ENCODE assay signal across 8 cellular contexts in genomic region chr6:27668442-27669275, GRCh38.
DNase-seq lines count a peak whose midpoint lies in the region; ATAC-seq and TF ChIP-seq lines count a peak whose summit lies in the region.

No MANE protein-coding gene starts in this region.

- H3K9me2 ChIP-seq in OCI-LY1 (ENCODE audit: low read depth, low read length) = no peaks in the 10 kb centered on the region

- H3K27ac Mint-ChIP-seq in CD4-positive, alpha-beta T cell = peak overlapping the region; percentile 62
- H3K27ac Mint-ChIP-seq in HFFc6 = peak overlapping the region; percentile 48
- peak overlapping the region; percentile 33 for H3K27ac Mint-ChIP-seq in activated naive CD8-positive, alpha-beta T cell treated with anti-CD3 and anti-CD28 coated beads, Interleukin-2, amount 10 ng/mL, durations not matched to agents 7 days and 5 days
- H3K27ac Mint-ChIP-seq in stimulated activated naive CD8-positive, alpha-beta T cell treated with anti-CD3 and anti-CD28 coated beads, Interleukin-15, Interleukin-2, amounts not matched to agents 100 ng/mL and 50 ng/mL, for 24 hours = peak overlapping the region; percentile 79

- peaks cover 90% of the 10 kb centered on the region for H3K27me3 ChIP-seq in CD4-positive, alpha-beta T cell (ENCODE audit: control insufficient read depth, insufficient read depth, low read length)
- no peaks in the 10 kb centered on the region for H3K27me3 ChIP-seq in OCI-LY1 (ENCODE audit: insufficient read depth, low read length)

- H3K36me3 Mint-ChIP-seq in CD4-positive, alpha-beta T cell (ENCODE audit: low read depth) = no peaks in the 10 kb centered on the region
- H3K36me3 Mint-ChIP-seq in HFFc6 (ENCODE audit: low read depth) = no peaks in the 10 kb centered on the region
- H3K36me3 Mint-ChIP-seq in activated naive CD8-positive, alpha-beta T cell treated with anti-CD3 and anti-CD28 coated beads, Interleukin-2, amount 10 ng/mL, durations not matched to agents 7 days and 5 days = peaks cover 1% of the 10 kb centered on the region
- H3K36me3 Mint-ChIP-seq in stimulated activated naive CD8-positive, alpha-beta T cell treated with anti-CD3 and anti-CD28 coated beads, Interleukin-15, Interleukin-2, amounts not matched to agents 100 ng/mL and 50 ng/mL, for 24 hours (ENCODE audit: low read depth) = peaks cover 4% of the 10 kb centered on the region

- H3K27me3 Mint-ChIP-seq in CD4-positive, alpha-beta T cell = peaks cover 93% of the 10 kb centered on the region
- H3K27me3 Mint-ChIP-seq in HFFc6 (ENCODE audit: insufficient read depth) = peaks cover 3% of the 10 kb centered on the region
- H3K27me3 Mint-ChIP-seq in activated naive CD8-positive, alpha-beta T cell treated with anti-CD3 and anti-CD28 coated beads, Interleukin-2, amount 10 ng/mL, durations not matched to agents 7 days and 5 days = peaks cover 67% of the 10 kb centered on the region
- H3K27me3 Mint-ChIP-seq in stimulated activated naive CD8-positive, alpha-beta T cell treated with anti-CD3 and anti-CD28 coated beads, Interleukin-15, Interleukin-2, amounts not matched to agents 100 ng/mL and 50 ng/mL, for 24 hours = peaks cover 85% of the 10 kb centered on the region

- H3K36me3 ChIP-seq in OCI-LY1 (ENCODE audit: insufficient read depth, low read length) = no peaks in the 10 kb centered on the region

- intact Hi-C loops in CD4-positive, alpha-beta T cell (cut with DNase I, micrococcal nuclease) = loop anchor here (1.0 to 2.0 kb wide), 3 partner anchors 11 to 374 kb away; no protein-coding TSS in a partner anchor

- H3K79me2 ChIP-seq in OCI-LY1 (ENCODE audit: insufficient read depth, low read length) = no peaks in the 10 kb centered on the region

- H3K4me3 Mint-ChIP-seq in CD4-positive, alpha-beta T cell = peak overlapping the region; percentile 49
- H3K4me3 Mint-ChIP-seq in HFFc6 = peak overlapping the region; percentile 88
- peak overlapping the region; percentile 64 for H3K4me3 Mint-ChIP-seq in activated naive CD8-positive, alpha-beta T cell treated with anti-CD3 and anti-CD28 coated beads, Interleukin-2, amount 10 ng/mL, durations not matched to agents 7 days and 5 days
- peak overlapping the region; percentile 79 for H3K4me3 Mint-ChIP-seq in stimulated activated naive CD8-positive, alpha-beta T cell treated with anti-CD3 and anti-CD28 coated beads, Interleukin-15, Interleukin-2, amounts not matched to agents 100 ng/mL and 50 ng/mL, for 24 hours

- H3K9me3 Mint-ChIP-seq in CD4-positive, alpha-beta T cell = peaks cover 14% of the 10 kb centered on the region
- H3K9me3 Mint-ChIP-seq in HFFc6 = no peaks in the 10 kb centered on the region
- H3K9me3 Mint-ChIP-seq in activated naive CD8-positive, alpha-beta T cell treated with anti-CD3 and anti-CD28 coated beads, Interleukin-2, amount 10 ng/mL, durations not matched to agents 7 days and 5 days = peaks cover 2% of the 10 kb centered on the region
- peaks cover 5% of the 10 kb centered on the region for H3K9me3 Mint-ChIP-seq in stimulated activated naive CD8-positive, alpha-beta T cell treated with anti-CD3 and anti-CD28 coated beads, Interleukin-15, Interleukin-2, amounts not matched to agents 100 ng/mL and 50 ng/mL, for 24 hours

- H3F3A ChIP-seq in OCI-LY1 (ENCODE audit: insufficient read depth, low read length) = no peaks in the 10 kb centered on the region

- CTCF ChIA-PET in CD4-positive, alpha-beta T cell (lab: Charles Lee) = no interaction called here

- H3K4me3 ChIP-seq in OCI-LY1 (ENCODE audit: low read depth, low read length, poor library complexity, severe bottlenecking) = peak overlapping the region; percentile 64

- H3K9ac ChIP-seq in OCI-LY1 (ENCODE audit: low read length) = peak overlapping the region; percentile 57

- peaks cover 32% of the 10 kb centered on the region for H3K9me3 ChIP-seq in CD4-positive, alpha-beta T cell (ENCODE audit: control insufficient read depth, low read length)
- no peaks in the 10 kb centered on the region for H3K9me3 ChIP-seq in OCI-LY1 (ENCODE audit: low read length)

- no peaks in the 10 kb centered on the region for H4K20me1 ChIP-seq in OCI-LY1 (ENCODE audit: insufficient read depth, low read length)

- no peak for TF ChIP-seq CTCF in CD4-positive, alpha-beta T cell (IDR thresholded peaks at IDR 0.05)
- TF ChIP-seq CTCF in HFFc6 (IDR thresholded peaks at IDR 0.05) (no peak), OCI-LY1 (IDR thresholded peaks at IDR 0.05; ENCODE audit: low read length) (no peak)

- POLR2A ChIA-PET in CD4-positive, alpha-beta T cell (lab: Charles Lee) = interaction anchor here (0.6 kb wide), 1 partner anchor 913 kb away, joined by 3 read pairs; no protein-coding TSS in a partner anchor
- POLR2A ChIA-PET in activated naive CD8-positive, alpha-beta T cell treated with anti-CD3 and anti-CD28 coated beads, Interleukin-2, amount 10 ng/mL, durations not matched to agents 7 days and 5 days (lab: Charles Lee) = interaction anchor here (0.5 to 0.9 kb wide), 2 partner anchors 225 to 296 kb away, joined by 3 to 5 read pairs; no protein-coding TSS in a partner anchor

- peaks cover 40% of the 10 kb centered on the region for H3K4me1 ChIP-seq in OCI-LY1 (ENCODE audit: insufficient read depth, low read length, severe bottlenecking)

- H2AFZ ChIP-seq in OCI-LY1 (ENCODE audit: low read length) = no peak overlapping the region

- DNase-seq in CD4-positive, alpha-beta T cell = peak in 1 of 10 experiments; percentile 22
- DNase-seq in HFFc6 (peak; percentile 81), kidney glomerular epithelial cell (lab: John Stamatoyannopoulos, UW) (peak; percentile 65)
- DNase-seq in activated naive CD8-positive, alpha-beta T cell treated with anti-CD3 and anti-CD28 coated beads, Interleukin-2, amount 10 ng/mL, durations not matched to agents 7 days and 5 days = peak; percentile 71

- peak; percentile 39 for ATAC-seq in CD4-positive, alpha-beta T cell (ENCODE audit: poor library complexity)
- ATAC-seq in activated naive CD8-positive, alpha-beta T cell treated with anti-CD3 and anti-CD28 coated beads, Interleukin-2, amount 10 ng/mL, durations not matched to agents 7 days and 5 days (ENCODE audit: low read depth) = no peak
- ATAC-seq in GM21367 (IDR thresholded peaks at IDR 0.05; ENCODE audit: unreplicated experiment) = no peak
- ATAC-seq in GM18870 (IDR thresholded peaks at IDR 0.05; ENCODE audit: unreplicated experiment) = no peak

- peak overlapping the region; percentile 82 for H3K4me2 ChIP-seq in OCI-LY1 (ENCODE audit: low read length)

- H3K4me1 Mint-ChIP-seq in CD4-positive, alpha-beta T cell (ENCODE audit: low read depth) = peaks cover 42% of the 10 kb centered on the region
- peaks cover 60% of the 10 kb centered on the region for H3K4me1 Mint-ChIP-seq in HFFc6 (ENCODE audit: low read depth)
- H3K4me1 Mint-ChIP-seq in activated naive CD8-positive, alpha-beta T cell treated with anti-CD3 and anti-CD28 coated beads, Interleukin-2, amount 10 ng/mL, durations not matched to agents 7 days and 5 days = peaks cover 49% of the 10 kb centered on the region
- H3K4me1 Mint-ChIP-seq in stimulated activated naive CD8-positive, alpha-beta T cell treated with anti-CD3 and anti-CD28 coated beads, Interleukin-15, Interleukin-2, amounts not matched to agents 100 ng/mL and 50 ng/mL, for 24 hours (ENCODE audit: low read depth) = peaks cover 48% of the 10 kb centered on the region

- H3K27ac ChIP-seq in CD4-positive, alpha-beta T cell (ENCODE audit: low read depth, low read length) = no peak overlapping the region
- H3K27ac ChIP-seq in OCI-LY1 (ENCODE audit: low read depth, low read length, poor library complexity, severe bottlenecking) = no peak overlapping the region
